17 cellular contexts compared by ENCODE assay signal in genomic region chr6:144298167-144298671, GRCh38. TPM values are rescaled to one million over a fixed set of nuclear protein-coding genes. Genes with fewer than 3 reads are reported as not detected.
A peak's percentile ranks its signal among the peaks of the same experiment; 100 is the strongest.
DNase-seq lines count a peak whose midpoint lies in the region; ATAC-seq, FAIRE-seq and TF ChIP-seq lines count a peak whose summit lies in the region.
"Had no signal": no experiment of that assay in that cellular context is flagged by ENCODE, and none has a peak within 500 bp of the region (broad histone marks: within the 10 kb centered on the region; RNA-seq: fewer than 3 reads in every experiment).

No MANE protein-coding gene starts in this region.

- H3K27me3 Mint-ChIP-seq in progenitor cell of endocrine pancreas: no peaks in the 10 kb centered on the region
- H3K27me3 Mint-ChIP-seq: CD8-positive, alpha-beta memory T cell; stimulated activated naive CD8-positive, alpha-beta T cell treated with anti-CD3 and anti-CD28 coated beads, Interleukin-15, Interleukin-2, amounts not matched to agents 100 ng/mL and 50 ng/mL, for 24 hours had no signal

- peak overlapping the region; percentile 56 for H3K27ac ChIP-seq in 22Rv1
- no peak overlapping the region for H3K27ac ChIP-seq in keratinocyte (ENCODE audit: control insufficient read depth, insufficient read depth, low read length)

- H3K9me1 ChIP-seq in keratinocyte (ENCODE audit: control insufficient read depth, extremely low read depth, insufficient read depth, low read length): no peaks in the 10 kb centered on the region

- DNase-seq in LNCaP clone FGC (ENCODE audit: low read depth) (no peak), keratinocyte (ENCODE audit: low read depth, low spot score) (no peak), progenitor cell of endocrine pancreas (ENCODE audit: low spot score, unreplicated experiment) (no peak), NCI-H2171 treated with DMSO at 0.1 percent for 48 hours (lab: John Stamatoyannopoulos, UW) (no peak), SIG-M5 (lab: John Stamatoyannopoulos, UW) (no peak), AG20443 (ENCODE audit: low spot score) (no peak)
- DNase-seq: adrenal gland; caudate nucleus; CD8-positive, alpha-beta memory T cell; naive thymus-derived CD8-positive, alpha-beta T cell; NCI-H187 treated with DMSO at 0.1 percent for 48 hours; NCI-H510A had no signal

- dilution Hi-C loops in keratinocyte (cut with MboI; ENCODE audit: extremely low pct_ligation_motif_present, low sequenced_read_pairs): no loop called here

- ATAC-seq in GM18907 (IDR thresholded peaks at IDR 0.05; ENCODE audit: unreplicated experiment): no peak
- ATAC-seq: activated CD4-positive, CD25-positive, alpha-beta regulatory T cell treated with anti-CD3 and anti-CD28 coated beads, Interleukin-2, amount 50 U/mL, for 24 hours; naive thymus-derived CD8-positive, alpha-beta T cell had no signal

- no peaks in the 10 kb centered on the region for H3K79me2 ChIP-seq in keratinocyte (ENCODE audit: control insufficient read depth, insufficient read depth, low read length)

- H3K36me3 ChIP-seq in keratinocyte (ENCODE audit: control insufficient read depth in 2 of 2, extremely low read depth in 1 of 2, insufficient read depth in 2 of 2, low read length in 2 of 2): peaks cover 0 to 2% of the 10 kb centered on the region in 2 experiments
- H3K36me3 ChIP-seq: adrenal gland had no signal

- no peak overlapping the region for H3K4me3 Mint-ChIP-seq in progenitor cell of endocrine pancreas (ENCODE audit: low read depth)
- H3K4me3 Mint-ChIP-seq: CD8-positive, alpha-beta memory T cell; naive thymus-derived CD8-positive, alpha-beta T cell; stimulated activated naive CD8-positive, alpha-beta T cell treated with anti-CD3 and anti-CD28 coated beads, Interleukin-15, Interleukin-2, amounts not matched to agents 100 ng/mL and 50 ng/mL, for 24 hours had no signal

- H3K4me1 Mint-ChIP-seq in progenitor cell of endocrine pancreas (ENCODE audit: low read depth): peaks cover 43% of the 10 kb centered on the region

- H3K9me3 ChIP-seq in keratinocyte (ENCODE audit: control insufficient read depth, low read depth, low read length): no peaks in the 10 kb centered on the region
- H3K9me3 ChIP-seq: adrenal gland had no signal

- H3K4me1 ChIP-seq in keratinocyte (ENCODE audit: control insufficient read depth, extremely low read depth, insufficient read depth, low read length): peaks cover 16% of the 10 kb centered on the region

- peak overlapping the region; percentile 57 for H3K27ac Mint-ChIP-seq in progenitor cell of endocrine pancreas
- H3K27ac Mint-ChIP-seq: activated T-helper 2 cell treated with anti-CD3 and anti-CD28 coated beads, Interferon-gamma antibody, Interleukin-2, Interleukin-4, amounts not matched to agents 10 μg/mL and 5 μg/mL and 100 μg/mL, durations not matched to agents 14 hours and 24 hours and 36 hours; naive thymus-derived CD8-positive, alpha-beta T cell; stimulated activated naive CD8-positive, alpha-beta T cell treated with anti-CD3 and anti-CD28 coated beads, Interleukin-15, Interleukin-2, amounts not matched to agents 100 ng/mL and 50 ng/mL, for 24 hours had no signal

- FAIRE-seq in keratinocyte (lab: Jason Lieb, UNC): peak; percentile 59

- H3K4me3 ChIP-seq in LNCaP clone FGC (ENCODE audit: low read depth, low read length) (peak overlapping the region; percentile 24), keratinocyte (ENCODE audit: control insufficient read depth in 2 of 3, extremely low read depth in 1 of 3, insufficient read depth in 2 of 3, low read depth in 1 of 3, low read length in 3 of 3) (peak overlapping the region in 1 of 3 experiments; percentile 0)
- H3K4me3 ChIP-seq: adrenal gland had no signal

- H3K36me3 Mint-ChIP-seq in progenitor cell of endocrine pancreas (ENCODE audit: insufficient read depth): peaks cover 25% of the 10 kb centered on the region
- H3K36me3 Mint-ChIP-seq: naive thymus-derived CD8-positive, alpha-beta T cell had no signal

- TF ChIP-seq CTCF in 22Rv1 (IDR thresholded peaks at IDR 0.05) (no peak), LNCaP clone FGC (IDR thresholded peaks at IDR 0.05; ENCODE audit: control insufficient read depth, extremely low read depth, insufficient read depth) (no peak), keratinocyte (optimal IDR thresholded peaks at IDR 0.05 in 1 of 3, IDR thresholded peaks at IDR 0.05 in 1 of 3, conservative IDR thresholded peaks at IDR 0.05 in 1 of 3; ENCODE audit: extremely low read depth in 1 of 3, insufficient read depth in 2 of 3, low read length in 3 of 3) (no peak), progenitor cell of endocrine pancreas (IDR thresholded peaks at IDR 0.05; ENCODE audit: unreplicated experiment) (no peak)

- no peak overlapping the region for H3K9ac ChIP-seq in keratinocyte (ENCODE audit: control insufficient read depth, extremely low read depth, insufficient read depth, low read length)

- no peak overlapping the region for H3K4me2 ChIP-seq in keratinocyte (ENCODE audit: control insufficient read depth, extremely low read depth, insufficient read depth, low read depth, low read length)

- H3K27me3 ChIP-seq in keratinocyte (ENCODE audit: control insufficient read depth, extremely low read depth, insufficient read depth, low read length): no peaks in the 10 kb centered on the region
- H3K27me3 ChIP-seq: adrenal gland had no signal

- no peaks in the 10 kb centered on the region for H4K20me1 ChIP-seq in keratinocyte (ENCODE audit: control insufficient read depth, extremely low read depth, insufficient read depth, low read length)

- peaks cover 7% of the 10 kb centered on the region for H3K9me3 Mint-ChIP-seq in progenitor cell of endocrine pancreas (ENCODE audit: low read depth)
- H3K9me3 Mint-ChIP-seq: CD8-positive, alpha-beta memory T cell; naive thymus-derived CD8-positive, alpha-beta T cell; stimulated activated naive CD8-positive, alpha-beta T cell treated with anti-CD3 and anti-CD28 coated beads, Interleukin-15, Interleukin-2, amounts not matched to agents 100 ng/mL and 50 ng/mL, for 24 hours had no signal

- H2AFZ ChIP-seq in keratinocyte (ENCODE audit: control insufficient read depth, low read length): no peak overlapping the region

RNA-seq across cellular contexts. Expression of gene UTRN, which starts 13.1 kb away (rescaled TPM):
- polyA plus RNA-seq in keratinocyte: 19.3 to 23.7 TPM (median 20.5 TPM) in 3 replicates
- 13.4 TPM for polyA plus RNA-seq in keratinocyte (2011; ENCODE audit: low read depth)
- 12.1 and 19.8 TPM in 2 replicates for polyA plus RNA-seq in keratinocyte (2011; cell fraction: cytosol; rRNA removed)
- polyA plus RNA-seq in keratinocyte (2011; cell fraction: nucleus; rRNA removed): 47.9 and 52.7 TPM in 2 replicates
- polyA plus RNA-seq in keratinocyte (2012; ENCODE audit: low replicate concordance): 4.5 and 24.8 TPM in 2 replicates
- 43.7 to 153 TPM (median 54.4 TPM) in 3 replicates for polyA minus RNA-seq in keratinocyte
- 35.7 TPM for polyA minus RNA-seq in keratinocyte (2011; cell fraction: cytosol; rRNA and poly(A)+ RNA removed)
- 89.3 and 184 TPM in 2 replicates for polyA minus RNA-seq in keratinocyte (2011; cell fraction: nucleus; rRNA and poly(A)+ RNA removed)
- 249 and 263 TPM in 2 replicates for total RNA-seq in progenitor cell of endocrine pancreas
